In genomic region chr17:44007346-44008204, GRCh38 we compare ENCODE assay signal across 8 cellular contexts. TPM values are rescaled to one million over a fixed set of nuclear protein-coding genes. Genes with fewer than 3 reads are reported as not detected.
DNase-seq lines count a peak whose midpoint lies in the region; ATAC-seq and TF ChIP-seq lines count a peak whose summit lies in the region.

No MANE protein-coding gene starts in this region.

- no peak for TF ChIP-seq CTCF in colonic mucosa (IDR thresholded peaks at IDR 0.05)
- no peak for TF ChIP-seq CTCF in GM10248 (IDR thresholded peaks at IDR 0.05; ENCODE audit: control extremely low read depth, extremely low read depth, low read depth, missing control alignments)

- H3K27ac ChIP-seq in colonic mucosa: no peak overlapping the region

- POLR2A ChIA-PET in GM10248 (lab: Yijun Ruan, JAX): no interaction called here

- H3K27me3 ChIP-seq in colonic mucosa (peaks cover 18% of the 10 kb centered on the region), mononuclear cell (ENCODE audit: insufficient read depth, low read length) (peaks cover 26% of the 10 kb centered on the region)

- H3K4me1 ChIP-seq in colonic mucosa: peaks cover 11% of the 10 kb centered on the region
- peaks cover 43% of the 10 kb centered on the region for H3K4me1 ChIP-seq in mononuclear cell (ENCODE audit: insufficient read depth, low read length)

- peak overlapping the region; percentile 62 for H3K4me3 ChIP-seq in colonic mucosa
- peak overlapping the region; percentile 63 for H3K4me3 ChIP-seq in mononuclear cell (ENCODE audit: low read length)

- CTCF ChIA-PET in GM10248 (lab: Yijun Ruan, JAX): interaction anchor here (0.9 to 2.1 kb wide), 7 partner anchors 10 to 129 kb away, joined by 3 to 8 read pairs (median 3); no protein-coding TSS in a partner anchor

- intact Hi-C loops in colonic mucosa (cut with DNase I): no loop called here

- no peaks in the 10 kb centered on the region for H3K36me3 ChIP-seq in colonic mucosa

- no peaks in the 10 kb centered on the region for H3K9me3 ChIP-seq in colonic mucosa
- H3K9me3 ChIP-seq in mononuclear cell (ENCODE audit: low read depth, low read length): no peaks in the 10 kb centered on the region

- peak overlapping the region; percentile 75 to 80 for H3K9ac ChIP-seq in colonic mucosa (ENCODE audit: low read depth in 2 of 2, low read length in 2 of 2)

- in situ Hi-C loops in KBM-7 (cut with MboI; ENCODE audit: low pct_unique_long_range_greater_than_20kb, low sequenced_read_pairs): no loop called here

- ATAC-seq in HG03354 (IDR thresholded peaks at IDR 0.05; ENCODE audit: poor library complexity, severe bottlenecking, unreplicated experiment): no peak

- DNase-seq in Daoy (ENCODE audit: low read depth) (peak; percentile 38), KBM-7 (peak; percentile 17), colonic mucosa (peak; percentile 60), GM10248 (ENCODE audit: extremely low spot score) (no peak), C1 segment of cervical spinal cord (lab: John Stamatoyannopoulos, UW) (no peak), kidney tubule cell (ENCODE audit: low spot score) (no peak)

RNA-seq across cellular contexts. Expression of gene NAGS, which starts 3.2 kb away (rescaled TPM):
- total RNA-seq in Daoy (2014; rRNA removed; shearing (Covaris generic)): 0.09 and 1.1 TPM in 2 replicates
- 10 to 100 TPM in 1 of 2 donors, 1 to 10 TPM in 1; 5.2 to 14.0 TPM for total RNA-seq in colonic mucosa
- 0.42 TPM for total RNA-seq in mononuclear cell

RNA-seq across cellular contexts. Expression of gene TMEM101, which starts 7.2 kb away (rescaled TPM):
- 27.9 and 31.9 TPM in 2 replicates for total RNA-seq in Daoy (2014; rRNA removed; shearing (Covaris generic))
- total RNA-seq in colonic mucosa (10 to 100 TPM; 26.8 to 33.7 TPM), mononuclear cell (21.0 TPM)

RNA-seq across cellular contexts. Expression of gene PYY, which starts 53.8 kb away (rescaled TPM):
- not detected in 2 replicates for total RNA-seq in Daoy (2014; rRNA removed; shearing (Covaris generic))
- total RNA-seq in colonic mucosa: 100 to 1,000 TPM in 1 of 2 donors, 10 to 100 TPM in 1; 73.8 to 258 TPM
- not detected for total RNA-seq in mononuclear cell

RNA-seq across cellular contexts. Expression of gene LSM12, which starts 58.9 kb away (rescaled TPM):
- 41.0 and 42.6 TPM in 2 replicates for total RNA-seq in Daoy (2014; rRNA removed; shearing (Covaris generic))
- total RNA-seq in colonic mucosa: 10 to 100 TPM; 60.9 to 74.3 TPM
- 44.4 TPM for total RNA-seq in mononuclear cell

Comparison
In these comparisons a context has a peak if more than half of its experiments do, and no peak if none do; other contexts are left out.
1. DNase-seq: peak in Daoy (single experiment), KBM-7 (single experiment) and colonic mucosa (single experiment); none in GM10248 (single experiment), C1 segment of cervical spinal cord (0 of 14) and kidney tubule cell (single experiment).
2. RNA of gene PYY, which starts 53.8 kb away (total RNA-seq): 73.8 to 258 TPM in colonic mucosa; not detected in Daoy and not detected in mononuclear cell (single experiment); every median in the first group is over 10 times any median in the second.